ENCODE assay signal across 2 cellular contexts in the genomic region with DNA sequence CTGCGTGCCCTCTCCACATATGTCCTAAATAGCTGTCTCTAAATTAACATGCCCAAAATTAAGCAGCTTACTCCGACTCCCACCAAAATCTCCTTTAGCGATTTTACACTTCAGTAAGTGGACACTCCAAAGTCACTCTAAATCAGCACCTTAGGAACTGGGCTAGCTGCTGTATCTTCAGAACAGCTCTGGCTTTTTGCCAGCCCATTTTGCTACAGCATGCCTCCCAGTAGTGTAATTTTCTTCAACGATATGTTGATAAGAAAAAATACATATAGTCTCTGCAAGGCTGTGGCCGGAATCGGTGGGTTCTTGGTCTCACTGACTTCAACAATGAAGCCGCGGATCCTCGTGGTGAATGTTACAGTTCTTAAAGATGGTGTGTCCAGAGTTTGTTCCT.
"Had no signal": no experiment of that assay in that cellular context is flagged by ENCODE, and none has a peak within 500 bp of the region (broad histone marks: within the 10 kb centered on the region; RNA-seq: fewer than 3 reads in every experiment).

No MANE protein-coding gene starts in this region.

- ATAC-seq: GM12878 had no signal

- DNase-seq: GF-D8 had no signal

- H3K4me3 ChIP-seq: GM12878 had no signal
